ENCODE assay signal across 9 cellular contexts in genomic region chr4:52052475-52052780, GRCh38. TPM values are rescaled to one million over a fixed set of nuclear protein-coding genes. Genes with fewer than 3 reads are reported as not detected.
DNase-seq lines count a peak whose midpoint lies in the region; ATAC-seq and TF ChIP-seq lines count a peak whose summit lies in the region.
"Had no signal": no experiment of that assay in that cellular context is flagged by ENCODE, and none has a peak within 500 bp of the region (broad histone marks: within the 10 kb centered on the region; RNA-seq: fewer than 3 reads in every experiment).

No MANE protein-coding gene starts in this region.

- H3K4me1 ChIP-seq in stomach = peaks cover 0 to 24% (median 23%) of the 10 kb centered on the region in 4 donors

- H3K36me3 ChIP-seq in stomach = no peaks in the 10 kb centered on the region

- DNase-seq in GM03348 (ENCODE audit: low spot score) (peak; percentile 33), NOMO-1 (lab: John Stamatoyannopoulos, UW; ENCODE audit: unreplicated experiment in 2 of 2) (peak; percentile 34 to 51), left cardiac atrium (no peak), stomach (no peak), amniotic stem cell (lab: John Stamatoyannopoulos, UW) (no peak), epidermal melanocyte (ENCODE audit: insufficient read length, low spot score) (no peak)
- DNase-seq in stimulated activated CD8-positive, alpha-beta memory T cell treated with anti-CD3 and anti-CD28 coated beads, Interleukin-4, amount 100 ng/mL, for 48 hours = no peak

- H3K9me3 ChIP-seq in stomach = no peaks in the 10 kb centered on the region

- no peak for TF ChIP-seq POLR2A in stomach (IDR thresholded peaks at IDR 0.05)

- intact Hi-C loops in left cardiac atrium (cut with DNase I) (no loop called here), stomach (cut with DNase I; ENCODE audit: low total_unique reads) (no loop called here)

- TF ChIP-seq EP300 in stomach (IDR thresholded peaks at IDR 0.05) = no peak

- no peak for TF ChIP-seq CTCF in stomach (IDR thresholded peaks at IDR 0.05)

- ATAC-seq in GM21515 (IDR thresholded peaks at IDR 0.05; ENCODE audit: unreplicated experiment) = peak; percentile 72
- peak; percentile 45 to 53 for ATAC-seq in left cardiac atrium

- WGBS in stomach, 5 donors = 13 to 26% (median 19%) methylated on average over 7 of the region's 7 CpGs

- H3K27ac ChIP-seq in stomach = peak overlapping the region in 4 of 5 donors; percentile 62 to 80 (median 73)
- H3K27ac ChIP-seq: KMS-11 had no signal

- peak overlapping the region; percentile 57 to 74 (median 62) for H3K4me3 ChIP-seq in stomach

- peaks cover 0 to 49% (median 9%) of the 10 kb centered on the region in 3 donors for H3K27me3 ChIP-seq in stomach

RNA-seq across cellular contexts. Expression of gene SPATA18, which starts 1.3 kb away (rescaled TPM):
- total RNA-seq in left cardiac atrium = 1 to 10 TPM; 2.5 to 3.1 TPM
- 10 to 100 TPM in 2 of 5 donors, 1 to 10 TPM in 2, not detected in 1; 1.8 to 21.1 (median 12.5) TPM for total RNA-seq in stomach
- 1 to 10 TPM; 1.8 to 3.9 (median 3.3) TPM for polyA plus RNA-seq in stomach

RNA-seq across cellular contexts. Expression of gene SGCB, which starts 14.3 kb away (rescaled TPM):
- total RNA-seq in left cardiac atrium (10 to 100 TPM; 73.0 to 74.5 TPM), stomach (10 to 100 TPM in 3 of 5 donors, 1 to 10 TPM in 2; 2.9 to 34.3 (median 16.3) TPM)
- polyA plus RNA-seq in stomach = 1 to 10 TPM; 7.5 to 9.2 (median 8.9) TPM

RNA-seq across cellular contexts. Expression of gene LRRC66, which starts 32.3 kb away (rescaled TPM):
- under 1 TPM; 0.27 to 0.29 TPM for total RNA-seq in left cardiac atrium
- 1 to 10 TPM in 3 of 5 donors, not detected in 2; 2.9 to 5.1 (median 3.6) TPM for total RNA-seq in stomach
- 1 to 10 TPM in 1 of 3 donors, under 1 TPM in 2; 0.12 to 2.1 (median 0.18) TPM for polyA plus RNA-seq in stomach

Comparison
In these comparisons a context has a peak if more than half of its experiments do, and no peak if none do; other contexts are left out.
1. DNase-seq: peak in GM03348 (single experiment) and NOMO-1 (2 of 2); none in left cardiac atrium (single experiment), stomach (single experiment), amniotic stem cell (single experiment), stimulated activated CD8-positive, alpha-beta memory T cell treated with anti-CD3 and anti-CD28 coated beads, Interleukin-4, amount 100 ng/mL, for 48 hours (single experiment) and epidermal melanocyte (single experiment).